ENCODE assay signal across 10 cellular contexts in the genomic region with DNA sequence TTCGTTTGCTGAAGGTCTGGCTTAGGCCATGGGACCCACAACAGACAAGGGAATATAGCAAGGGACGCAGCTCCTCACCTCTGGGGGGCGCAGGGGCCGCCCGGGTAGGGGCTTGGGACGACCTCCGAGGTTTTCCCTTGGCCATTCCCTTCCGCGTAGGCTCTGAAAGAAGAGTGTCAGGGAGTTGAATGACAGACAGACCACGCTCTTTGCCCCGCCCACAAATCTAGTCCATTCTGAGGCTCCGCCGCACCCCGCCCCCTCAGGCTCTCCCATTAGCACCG. TPM values are rescaled to one million over a fixed set of nuclear protein-coding genes. Genes with fewer than 3 reads are reported as not detected.
DNase-seq lines count a peak whose midpoint lies in the region; ATAC-seq and TF ChIP-seq lines count a peak whose summit lies in the region.
"Had no signal": no experiment of that assay in that cellular context is flagged by ENCODE, and none has a peak within 500 bp of the region (broad histone marks: within the 10 kb centered on the region; RNA-seq: fewer than 3 reads in every experiment).

No MANE protein-coding gene starts in this region.

- TF ChIP-seq CTCF in heart left ventricle (IDR thresholded peaks at IDR 0.05): peak in 7 of 12 donors; percentile 12 to 51 (median 40)

- intact Hi-C loops in heart left ventricle (cut with DNase I): no loop called here
- intact Hi-C loops in Right ventricle myocardium inferior (cut with DNase I): no loop called here

- TF ChIP-seq POLR2A in heart left ventricle (IDR thresholded peaks at IDR 0.05): peak in 1 of 2 donors; percentile 44

- peak overlapping the region in 11 of 12 donors; percentile 43 to 92 (median 84) for H3K27ac ChIP-seq in heart left ventricle
- peak overlapping the region; percentile 16 for H3K27ac ChIP-seq in muscle layer of colon (ENCODE audit: low read depth, low read length)
- peak overlapping the region; percentile 38 for H3K27ac ChIP-seq in urinary bladder (ENCODE audit: low read depth)

- H3K27me3 ChIP-seq in heart left ventricle (no peaks in the 10 kb centered on the region), endocrine pancreas (ENCODE audit: control insufficient read depth, insufficient read depth, low read length) (no peaks in the 10 kb centered on the region), muscle layer of colon (ENCODE audit: control insufficient read depth in 1 of 2, insufficient read depth in 2 of 2, low read length in 2 of 2) (no peaks in the 10 kb centered on the region)

- 4 to 14% (median 8%) methylated on average over 15 of the region's 15 CpGs for WGBS in heart left ventricle, 4 donors
- WGBS in urinary bladder: 11% methylated on average over 15 of the region's 15 CpGs

- DNase-seq in heart left ventricle (no peak), Right ventricle myocardium inferior (ENCODE audit: missing footprints) (no peak), NCI-H146 (lab: John Stamatoyannopoulos, UW) (no peak), GM19240 (ENCODE audit: insufficient read length, low spot score) (no peak)
- DNase-seq: activated CD4-positive, CD25-positive, alpha-beta regulatory T cell had no signal

- H3K4me3 ChIP-seq in heart left ventricle (peak overlapping the region; percentile 21 to 90 (median 76)), endocrine pancreas (ENCODE audit: control insufficient read depth, insufficient read depth, low read length) (no peak overlapping the region), muscle layer of colon (ENCODE audit: low read depth in 1 of 2, low read length in 2 of 2) (peak overlapping the region; percentile 26 to 45), urinary bladder (ENCODE audit: low read depth, low read length) (peak overlapping the region; percentile 25)

- H3K9me3 ChIP-seq in heart left ventricle: no peaks in the 10 kb centered on the region
- no peaks in the 10 kb centered on the region for H3K9me3 ChIP-seq in endocrine pancreas (ENCODE audit: control insufficient read depth, low read length)
- no peaks in the 10 kb centered on the region for H3K9me3 ChIP-seq in muscle layer of colon (ENCODE audit: low read length)

- H3K9ac ChIP-seq in endocrine pancreas (ENCODE audit: control insufficient read depth, insufficient read depth, low read length): peak overlapping the region; percentile 54
- peak overlapping the region; percentile 39 for H3K9ac ChIP-seq in muscle layer of colon (ENCODE audit: low read length)

- ATAC-seq in heart left ventricle: no peak
- ATAC-seq in Right ventricle myocardium inferior: no peak
- no peak for ATAC-seq in HG02973 (IDR thresholded peaks at IDR 0.05; ENCODE audit: unreplicated experiment)

- H3K4me1 ChIP-seq in heart left ventricle: peaks cover 0 to 13% (median 4%) of the 10 kb centered on the region in 12 donors
- H3K4me1 ChIP-seq in endocrine pancreas (ENCODE audit: control insufficient read depth, insufficient read depth, low read length): no peaks in the 10 kb centered on the region
- no peaks in the 10 kb centered on the region for H3K4me1 ChIP-seq in muscle layer of colon (ENCODE audit: insufficient read depth, low read length)
- no peaks in the 10 kb centered on the region for H3K4me1 ChIP-seq in urinary bladder (ENCODE audit: insufficient read depth)

- H3K36me3 ChIP-seq in heart left ventricle: peaks cover 0 to 92% (median 0%) of the 10 kb centered on the region in 9 donors
- H3K36me3 ChIP-seq in endocrine pancreas (ENCODE audit: control insufficient read depth, insufficient read depth, low read length): no peaks in the 10 kb centered on the region
- no peaks in the 10 kb centered on the region for H3K36me3 ChIP-seq in muscle layer of colon (ENCODE audit: insufficient read depth, low read length)
- no peaks in the 10 kb centered on the region for H3K36me3 ChIP-seq in urinary bladder (ENCODE audit: insufficient read depth)

RNA-seq across cellular contexts. Expression of gene ZNF414, which starts 11.4 kb away (rescaled TPM):
- 10 to 100 TPM in 7 of 9 donors, 1 to 10 TPM in 2; 5.6 to 17.2 (median 13.7) TPM for total RNA-seq in heart left ventricle
- polyA plus RNA-seq in heart left ventricle: 10 to 100 TPM; 20.1 to 26.6 TPM
- total RNA-seq in Right ventricle myocardium inferior: 9.8 TPM
- 4.6 TPM for total RNA-seq in urinary bladder
- polyA plus RNA-seq in urinary bladder: 40.1 TPM

RNA-seq across cellular contexts. Expression of gene PRAM1, which starts 22.9 kb away (rescaled TPM):
- total RNA-seq in heart left ventricle: 1 to 10 TPM in 2 of 9 donors, under 1 TPM in 6, not detected in 1; 0.23 to 9.9 (median 0.53) TPM
- polyA plus RNA-seq in heart left ventricle: under 1 TPM; 0.53 to 0.72 TPM
- 0.78 TPM for total RNA-seq in Right ventricle myocardium inferior
- 0.58 TPM for total RNA-seq in urinary bladder
- polyA plus RNA-seq in urinary bladder: 0.85 TPM
- total RNA-seq: occipital lobe had no signal

RNA-seq across cellular contexts. Expression of gene MYO1F, which starts 51.9 kb away (rescaled TPM):
- total RNA-seq in heart left ventricle (10 to 100 TPM in 2 of 9 donors, 1 to 10 TPM in 7; 1.8 to 56.6 (median 5.0) TPM), Right ventricle myocardium inferior (9.3 TPM), urinary bladder (7.5 TPM)
- polyA plus RNA-seq in heart left ventricle (1 to 10 TPM; 4.2 to 4.7 TPM), urinary bladder (7.7 TPM)

Comparison
In these comparisons a context has a peak if more than half of its experiments do, and no peak if none do; other contexts are left out.
1. H3K27ac ChIP-seq: peak in every context shown above with its lines; median percentile 84 in heart left ventricle; 38 in urinary bladder; 16 in muscle layer of colon.